Comparison of ENCODE assay signal across 8 cellular contexts in the genomic region with DNA sequence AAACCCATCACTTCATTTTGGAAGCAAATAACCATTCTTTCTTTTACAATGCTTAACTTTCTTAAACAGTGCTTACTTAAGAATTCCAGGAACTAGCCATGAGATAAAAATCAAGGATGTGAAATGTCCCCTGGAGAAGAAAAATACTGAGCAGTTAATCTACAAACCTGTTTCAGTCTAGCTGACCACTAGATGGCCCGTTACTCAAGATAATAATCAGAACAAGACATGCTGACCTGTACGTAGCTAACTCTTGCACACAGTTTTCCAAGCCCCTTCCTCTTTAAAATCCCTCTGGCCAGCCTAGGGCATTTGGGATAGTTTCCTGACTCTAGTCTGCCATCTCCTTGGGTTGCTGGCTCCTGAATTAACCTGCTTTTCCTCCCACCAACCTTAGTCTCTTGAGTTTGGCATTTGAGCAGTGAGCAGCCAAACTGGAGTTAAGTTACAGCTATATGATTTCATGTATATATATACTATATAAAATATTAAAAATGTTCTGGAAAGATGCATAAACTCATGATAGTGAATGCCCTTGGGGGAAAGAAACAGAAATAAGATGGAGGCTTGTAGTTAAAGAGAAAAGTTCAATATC. TPM values are rescaled to one million over a fixed set of nuclear protein-coding genes. Genes with fewer than 3 reads are reported as not detected.
DNase-seq lines count a peak whose midpoint lies in the region; ATAC-seq and TF ChIP-seq lines count a peak whose summit lies in the region.

No MANE protein-coding gene starts in this region.

- no peak overlapping the region for H3K27ac ChIP-seq in GM23248

- peaks cover 10% of the 10 kb centered on the region; the same call in 1 of the 2 replicates for H3K4me1 ChIP-seq in GM23248 (ENCODE audit: insufficient read depth)

- no peaks in the 10 kb centered on the region for H3F3A ChIP-seq in GM23248 (ENCODE audit: insufficient read depth)

- TF ChIP-seq CTCF in AG09319 (IDR thresholded peaks at IDR 0.05; ENCODE audit: low read depth, low read length) (peak; percentile 68), cardiac fibroblast (IDR thresholded peaks at IDR 0.05; ENCODE audit: low read depth, low read length) (peak; percentile 63)

- no peak overlapping the region for H3K4me2 ChIP-seq in GM23248 (ENCODE audit: unreplicated experiment)

- H4K20me1 ChIP-seq in GM23248 (ENCODE audit: insufficient read depth): no peaks in the 10 kb centered on the region

- no peaks in the 10 kb centered on the region for H3K9me3 ChIP-seq in GM23248 (ENCODE audit: low read depth)

- in situ Hi-C loops in GM23248 (cut with MboI): loop anchor here (5.0 kb wide), 1 partner anchor 81 kb away; no protein-coding TSS in a partner anchor

- H3K9ac ChIP-seq in GM23248: no peak overlapping the region

- H2AFZ ChIP-seq in GM23248: peak overlapping the region; percentile 78

- no peaks in the 10 kb centered on the region for H3K27me3 ChIP-seq in GM23248 (replicated peaks; ENCODE audit: insufficient read depth)

- no peaks in the 10 kb centered on the region for H3K79me2 ChIP-seq in GM23248 (ENCODE audit: insufficient read depth)

- 11 to 19% methylated on average over 2 of the region's 2 CpGs for WGBS in GM23248 (ENCODE audit: low coverage in 1 of 2, low lambda C conversion rate in 2 of 2, missing lambda C conversion rate in 2 of 2), 2 experiments

- ATAC-seq in GM21825 (IDR thresholded peaks at IDR 0.05; ENCODE audit: unreplicated experiment): no peak

- DNase-seq in AG09319 (ENCODE audit: extremely low read depth, low read depth) (peak; percentile 41), GM23248 (peak; percentile 76), NCI-H524 treated with DMSO at 0.1 percent for 48 hours (lab: John Stamatoyannopoulos, UW) (peak; percentile 30), cardiac fibroblast (ENCODE audit: low read depth in 2 of 2) (peak; percentile 69 to 83), midbrain (lab: John Stamatoyannopoulos, UW) (peak; percentile 50)
- no peak for DNase-seq in activated CD4-positive, alpha-beta T cell treated with anti-CD3 and anti-CD28 coated beads, Interleukin-2, amount 50 U/mL, for 1 hour
- DNase-seq in stimulated activated CD4-positive, alpha-beta T cell treated with anti-CD3 and anti-CD28 coated beads, Interleukin-2, amount 100 ng/mL, for 48 hours: no peak

- no peaks in the 10 kb centered on the region for H3K36me3 ChIP-seq in GM23248 (ENCODE audit: low read depth)

- H3K9me2 ChIP-seq in GM23248 (ENCODE audit: insufficient read depth): no peaks in the 10 kb centered on the region

- H3K4me3 ChIP-seq in GM23248 (no peak overlapping the region), cardiac fibroblast (replicated peaks in 1 of 2; ENCODE audit: low read depth in 2 of 2, low read length in 2 of 2) (no peak overlapping the region)

RNA-seq across cellular contexts. Expression of a gene that starts 59.3 kb away (rescaled TPM):
- total RNA-seq in GM23248 (2014; rRNA removed; shearing (Covaris generic)): 0.38 and 0.54 TPM in 2 replicates
- 0.54 and 0.75 TPM in 2 replicates for polyA plus RNA-seq in GM23248 (2016; fragmentation: Nextera tagmentation; extraction: Ambion mirVana)

Comparison
In these comparisons a context has a peak if more than half of its experiments do, and no peak if none do; other contexts are left out.
1. DNase-seq: peak in AG09319 (single experiment), GM23248 (single experiment), NCI-H524 treated with DMSO at 0.1 percent for 48 hours (single experiment), cardiac fibroblast (2 of 2) and midbrain (single experiment); none in activated CD4-positive, alpha-beta T cell treated with anti-CD3 and anti-CD28 coated beads, Interleukin-2, amount 50 U/mL, for 1 hour (single experiment) and stimulated activated CD4-positive, alpha-beta T cell treated with anti-CD3 and anti-CD28 coated beads, Interleukin-2, amount 100 ng/mL, for 48 hours (0 of 2).